In genomic region chr3:104368760-104369159, GRCh38 we compare ENCODE assay signal across 21 cellular contexts.
"Had no signal": no experiment of that assay in that cellular context is flagged by ENCODE, and none has a peak within 500 bp of the region (broad histone marks: within the 10 kb centered on the region; RNA-seq: fewer than 3 reads in every experiment).

No MANE protein-coding gene starts in this region.

- H3K4me3 ChIP-seq: dorsolateral prefrontal cortex, hepatocyte, psoas muscle, spleen, tibial artery, upper lobe of right lung, vagina had no signal

- H3K9me3 ChIP-seq: psoas muscle, spleen, tibial artery, upper lobe of right lung, vagina had no signal

- H3K4me3 Mint-ChIP-seq: naive thymus-derived CD4-positive, alpha-beta T cell; nephron progenitor cell; stimulated activated memory B cell treated with anti-CD40 and anti-IgM and Interleukin-4, amounts not matched to agents 10 μg/mL and 1 μg/mL and 100 μg/mL, for 72 hours; stimulated activated naive CD8-positive, alpha-beta T cell treated with anti-CD3 and anti-CD28 coated beads, Interleukin-15, Interleukin-2, amounts not matched to agents 100 ng/mL and 50 ng/mL, for 24 hours had no signal

- H3K27me3 Mint-ChIP-seq: naive thymus-derived CD4-positive, alpha-beta T cell; stimulated activated memory B cell treated with anti-CD40 and anti-IgM and Interleukin-4, amounts not matched to agents 10 μg/mL and 1 μg/mL and 100 μg/mL, for 72 hours; stimulated activated naive CD8-positive, alpha-beta T cell treated with anti-CD3 and anti-CD28 coated beads, Interleukin-15, Interleukin-2, amounts not matched to agents 100 ng/mL and 50 ng/mL, for 24 hours had no signal

- H3K27ac Mint-ChIP-seq: naive thymus-derived CD4-positive, alpha-beta T cell; nephron progenitor cell; stimulated activated memory B cell treated with anti-CD40 and anti-IgM and Interleukin-4, amounts not matched to agents 10 μg/mL and 1 μg/mL and 100 μg/mL, for 72 hours; stimulated activated naive CD8-positive, alpha-beta T cell treated with anti-CD3 and anti-CD28 coated beads, Interleukin-15, Interleukin-2, amounts not matched to agents 100 ng/mL and 50 ng/mL, for 24 hours had no signal

- H3K27me3 ChIP-seq: dorsolateral prefrontal cortex, hepatocyte, spleen, tibial artery, upper lobe of right lung, vagina had no signal

- H2AFZ ChIP-seq: hepatocyte had no signal

- H3K4me2 ChIP-seq: hepatocyte had no signal

- ATAC-seq: left colon; left ventricle myocardium superior; naive thymus-derived CD4-positive, alpha-beta T cell; psoas muscle; sciatic nerve; stimulated activated memory B cell treated with anti-CD40 and anti-IgM and Interleukin-4, amounts not matched to agents 10 μg/mL and 1 μg/mL and 100 μg/mL, for 72 hours; upper lobe of right lung had no signal

- DNase-seq: dorsolateral prefrontal cortex; effector CD8-positive, alpha-beta T cell; head of caudate nucleus; left colon; left ventricle myocardium superior; mesendoderm; naive thymus-derived CD4-positive, alpha-beta T cell; nephron progenitor cell; psoas muscle; retina; spleen; stimulated activated CD4-positive, alpha-beta T cell treated with anti-CD3 and anti-CD28 coated beads, Interleukin-15, amount 100 ng/mL, for 24 hours; stimulated activated CD4-positive, alpha-beta T cell treated with anti-CD3 and anti-CD28 coated beads, Interleukin-1b, Interleukin-23, amount 100 ng/mL, for 48 hours; stimulated activated CD4-positive, alpha-beta T cell treated with anti-CD3 and anti-CD28 coated beads, Interleukin-4, amount 100 ng/mL, for 24 hours; tibial artery; upper lobe of right lung had no signal

- H3K4me1 ChIP-seq: psoas muscle, spleen, tibial artery, upper lobe of right lung, vagina had no signal

- H3K36me3 ChIP-seq: spleen, tibial artery, upper lobe of right lung, vagina had no signal

- H3K36me3 Mint-ChIP-seq: naive thymus-derived CD4-positive, alpha-beta T cell; stimulated activated memory B cell treated with anti-CD40 and anti-IgM and Interleukin-4, amounts not matched to agents 10 μg/mL and 1 μg/mL and 100 μg/mL, for 72 hours had no signal

- H3K9me3 Mint-ChIP-seq: nephron progenitor cell; stimulated activated memory B cell treated with anti-CD40 and anti-IgM and Interleukin-4, amounts not matched to agents 10 μg/mL and 1 μg/mL and 100 μg/mL, for 72 hours had no signal

- H3K79me2 ChIP-seq: hepatocyte had no signal

- H3K4me1 Mint-ChIP-seq: naive thymus-derived CD4-positive, alpha-beta T cell; nephron progenitor cell had no signal

- H3K27ac ChIP-seq: dorsolateral prefrontal cortex, hepatocyte, psoas muscle, spleen, tibial artery, upper lobe of right lung, vagina had no signal
